13 cellular contexts compared by ENCODE assay signal in genomic region chr15:40957581-40958051, GRCh38. TPM values are rescaled to one million over a fixed set of nuclear protein-coding genes. Genes with fewer than 3 reads are reported as not detected.
DNase-seq lines count a peak whose midpoint lies in the region; ATAC-seq and TF ChIP-seq lines count a peak whose summit lies in the region.
"Had no signal": no experiment of that assay in that cellular context is flagged by ENCODE, and none has a peak within 500 bp of the region (broad histone marks: within the 10 kb centered on the region; RNA-seq: fewer than 3 reads in every experiment).

No MANE protein-coding gene starts in this region.

- no peak for TF ChIP-seq POLR2A in right lobe of liver (IDR thresholded peaks at IDR 0.05)

- no peaks in the 10 kb centered on the region for H3K9me3 Mint-ChIP-seq in stimulated activated naive CD8-positive, alpha-beta T cell treated with anti-CD3 and anti-CD28 coated beads, Interleukin-15, amount 100 ng/mL, for 72 hours
- H3K9me3 Mint-ChIP-seq: T-helper 1 cell treated with Interleukin-12 subunit alpha and Interleukin-12 subunit beta and Interleukin-4 antibody, amounts not matched to agents 30 μg/mL and 1 μg/mL, for 36 hours had no signal

- WGBS in right lobe of liver (ENCODE audit: insufficient coverage, low coverage, low lambda C conversion rate, missing lambda C conversion rate) = 81% methylated on average over 3 of the region's 9 CpGs

- H3K4me1 ChIP-seq in ascending aorta (peaks cover 5 to 32% of the 10 kb centered on the region in 2 donors), right lobe of liver (peaks cover 0 to 1% (median under 1%) of the 10 kb centered on the region in 4 donors)

- TF ChIP-seq CTCF in ascending aorta (IDR thresholded peaks at IDR 0.05) (no peak), right lobe of liver (IDR thresholded peaks at IDR 0.05) (no peak)

- peak overlapping the region; percentile 9 to 24 for H3K4me3 Mint-ChIP-seq in stimulated activated naive CD8-positive, alpha-beta T cell treated with anti-CD3 and anti-CD28 coated beads, Interleukin-15, amount 100 ng/mL, for 72 hours
- H3K4me3 Mint-ChIP-seq: T-helper 1 cell treated with Interleukin-12 subunit alpha and Interleukin-12 subunit beta and Interleukin-4 antibody, amounts not matched to agents 30 μg/mL and 1 μg/mL, for 36 hours had no signal

- intact Hi-C loops in ascending aorta (cut with DNase I) = no loop called here
- intact Hi-C loops in right lobe of liver (cut with DNase I) = no loop called here

- peaks cover 69% of the 10 kb centered on the region for H3K4me1 Mint-ChIP-seq in stimulated activated naive CD8-positive, alpha-beta T cell treated with anti-CD3 and anti-CD28 coated beads, Interleukin-15, amount 100 ng/mL, for 72 hours

- H3K9me3 ChIP-seq in ascending aorta (no peaks in the 10 kb centered on the region), right lobe of liver (no peaks in the 10 kb centered on the region)

- H3K36me3 ChIP-seq in ascending aorta (no peaks in the 10 kb centered on the region), right lobe of liver (no peaks in the 10 kb centered on the region)

- H3K27ac ChIP-seq in ascending aorta (peak overlapping the region; percentile 82 to 87), right lobe of liver (no peak overlapping the region)
- H3K27ac ChIP-seq: parathyroid adenoma had no signal

- H3K4me3 ChIP-seq in ascending aorta (no peak overlapping the region), right lobe of liver (no peak overlapping the region)

- peak overlapping the region in 1 of 2 donors; percentile 100 for H3K27ac Mint-ChIP-seq in stimulated activated naive CD8-positive, alpha-beta T cell treated with anti-CD3 and anti-CD28 coated beads, Interleukin-15, amount 100 ng/mL, for 72 hours
- H3K27ac Mint-ChIP-seq: T-helper 1 cell treated with Interleukin-12 subunit alpha and Interleukin-12 subunit beta and Interleukin-4 antibody, amounts not matched to agents 30 μg/mL and 1 μg/mL, for 36 hours had no signal

- ATAC-seq in stimulated activated naive CD8-positive, alpha-beta T cell treated with anti-CD3 and anti-CD28 coated beads, Interleukin-15, amount 100 ng/mL, for 72 hours = no peak
- ATAC-seq in stimulated activated naive CD8-positive, alpha-beta T cell treated with anti-CD3 and anti-CD28 coated beads, Interleukin-15, Interleukin-2, amounts not matched to agents 100 U/mL and 50 U/mL, for 24 hours = no peak
- peak; percentile 18 for ATAC-seq in left lobe of liver
- no peak for ATAC-seq in right lobe of liver

- no peaks in the 10 kb centered on the region for H3K27me3 ChIP-seq in ascending aorta
- no peaks in the 10 kb centered on the region for H3K27me3 ChIP-seq in right lobe of liver

- H3K27me3 Mint-ChIP-seq in stimulated activated naive CD8-positive, alpha-beta T cell treated with anti-CD3 and anti-CD28 coated beads, Interleukin-15, amount 100 ng/mL, for 72 hours = no peaks in the 10 kb centered on the region

- no peak for DNase-seq in stimulated activated naive CD8-positive, alpha-beta T cell treated with anti-CD3 and anti-CD28 coated beads, Interleukin-15, amount 100 ng/mL, for 72 hours
- DNase-seq in stimulated activated naive CD8-positive, alpha-beta T cell treated with anti-CD3 and anti-CD28 coated beads, Interleukin-15, Interleukin-2, amounts not matched to agents 100 U/mL and 50 U/mL, for 24 hours = no peak
- DNase-seq in ascending aorta (ENCODE audit: low spot score in 2 of 2) (peak; percentile 61 to 93), left lobe of liver (ENCODE audit: low spot score) (no peak), GDM1 (lab: John Stamatoyannopoulos, UW) (no peak), cerebellar cortex (ENCODE audit: low spot score) (no peak), H4 (ENCODE audit: low spot score) (no peak), right lobe of liver (no peak)
- DNase-seq: dermis blood vessel endothelial cell; NCI-H1930; stimulated activated CD8-positive, alpha-beta memory T cell treated with anti-CD3 and anti-CD28 coated beads, Interleukin-4, amount 100 ng/mL, for 48 hours had no signal

RNA-seq across cellular contexts. Expression of gene CHAC1, which starts 4.3 kb away (rescaled TPM):
- total RNA-seq in ascending aorta (28.5 TPM), left lobe of liver (1.1 TPM), right lobe of liver (10 to 100 TPM in 2 of 6 experiments, 1 to 10 TPM in 1, under 1 TPM in 3; 0.22 to 11.6 (median 0.97) TPM)
- 28.0 and 35.4 TPM in 2 replicates for total RNA-seq in H4 (2014; rRNA removed; shearing (Covaris generic))

RNA-seq across cellular contexts. Expression of gene DLL4, which starts 28.5 kb away (rescaled TPM):
- total RNA-seq in ascending aorta (30.2 TPM), left lobe of liver (3.7 TPM), right lobe of liver (1 to 10 TPM; 2.9 to 8.7 (median 4.2) TPM)
- total RNA-seq in H4 (2014; rRNA removed; shearing (Covaris generic)) = 0.10 TPM in 1 of 2 replicates, not detected in the other

Comparison
In these comparisons a context has a peak if more than half of its experiments do, and no peak if none do; other contexts are left out.
1. DNase-seq: peak in ascending aorta (2 of 2); none in stimulated activated naive CD8-positive, alpha-beta T cell treated with anti-CD3 and anti-CD28 coated beads, Interleukin-15, amount 100 ng/mL, for 72 hours (0 of 2), stimulated activated naive CD8-positive, alpha-beta T cell treated with anti-CD3 and anti-CD28 coated beads, Interleukin-15, Interleukin-2, amounts not matched to agents 100 U/mL and 50 U/mL, for 24 hours (single experiment), left lobe of liver (single experiment), GDM1 (single experiment), cerebellar cortex (single experiment), H4 (single experiment) and right lobe of liver (0 of 3).
2. H3K27ac ChIP-seq: peak in ascending aorta (2 of 2); none in right lobe of liver (0 of 3).